ENCODE assay signal across 8 cellular contexts in the genomic region with DNA sequence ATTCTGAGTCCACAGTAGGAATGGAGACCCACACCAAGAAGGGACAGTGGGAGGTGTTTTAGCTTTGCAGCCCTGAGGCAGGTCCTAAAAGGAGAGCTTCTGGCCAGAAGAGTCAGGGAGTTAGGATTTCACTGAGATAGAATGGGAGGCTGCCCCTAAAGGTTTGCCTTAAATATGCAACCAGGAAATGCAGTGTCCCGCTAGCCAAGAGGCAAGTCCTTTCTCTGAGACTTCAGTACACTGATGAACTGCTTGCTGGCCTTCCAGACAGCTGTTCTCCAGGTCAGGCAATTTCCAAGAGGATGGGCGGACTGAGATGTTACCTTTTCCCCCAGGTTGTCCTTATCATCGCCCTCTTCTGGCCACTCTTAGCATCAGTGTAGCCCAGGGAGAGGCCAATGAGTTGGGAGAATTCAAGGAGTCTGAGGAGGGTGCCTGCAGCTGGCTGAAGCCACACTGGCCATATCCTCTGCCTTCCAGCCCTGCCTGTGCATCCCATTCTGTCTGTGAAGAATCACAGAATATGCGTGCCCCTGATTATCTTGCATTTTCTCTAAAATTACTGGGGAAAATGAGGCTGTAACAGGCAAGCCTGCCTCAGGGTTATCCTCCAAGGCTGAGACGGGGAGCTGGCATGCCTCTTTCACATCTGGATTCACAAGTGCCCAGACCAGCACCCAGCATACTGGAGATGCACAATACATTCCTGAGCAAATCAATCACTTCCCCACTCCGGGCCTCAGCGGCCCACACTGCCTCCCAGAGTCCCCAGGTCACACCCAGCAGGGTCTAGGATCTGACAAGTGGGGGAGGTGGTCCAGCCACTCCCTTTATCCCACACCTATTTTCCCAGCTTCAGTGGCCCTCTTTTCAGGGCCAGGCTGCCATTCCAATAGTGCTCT. TPM values are rescaled to one million over a fixed set of nuclear protein-coding genes. Genes with fewer than 3 reads are reported as not detected.
DNase-seq lines count a peak whose midpoint lies in the region; ATAC-seq and TF ChIP-seq lines count a peak whose summit lies in the region.

No MANE protein-coding gene starts in this region.

- no peaks in the 10 kb centered on the region for H3K36me3 ChIP-seq in KMS-11 (ENCODE audit: insufficient read depth)
- H3K36me3 ChIP-seq in hepatocyte (replicated peaks; ENCODE audit: insufficient read depth, low read depth): no peaks in the 10 kb centered on the region

- no peak overlapping the region for H3K9ac ChIP-seq in KMS-11

- H3K4me3 ChIP-seq in KMS-11 (IDR thresholded peaks at IDR 0.05; ENCODE audit: insufficient read depth, low read depth, low read length): no peak overlapping the region
- H3K4me3 ChIP-seq in WI38 (ENCODE audit: low read depth, low read length): no peak overlapping the region
- H3K4me3 ChIP-seq in hepatocyte: no peak overlapping the region

- peaks cover 9% of the 10 kb centered on the region for H3K4me1 ChIP-seq in KMS-11 (ENCODE audit: low read depth, poor library complexity, severe bottlenecking)
- H3K4me1 ChIP-seq in hepatocyte (ENCODE audit: insufficient read depth): peaks cover 8% of the 10 kb centered on the region

- peak; percentile 50 to 51 for DNase-seq in activated T-cell treated with anti-CD3 and anti-CD28 coated beads, Interleukin-2, amount 50 U/mL, for 48 hours
- DNase-seq in activated T-cell treated with anti-CD3 and anti-CD28 coated beads, Interleukin-2, amount 50 U/mL, for 1 hour: no peak
- DNase-seq in hepatocyte (ENCODE audit: low spot score) (peak; percentile 58), MV-4-11 (lab: John Stamatoyannopoulos, UW) (no peak)
- peak; percentile 46 for DNase-seq in stimulated activated CD8-positive, alpha-beta memory T cell treated with anti-CD3 and anti-CD28 coated beads, Interleukin-4, amount 100 ng/mL, for 48 hours

- H3K4me2 ChIP-seq in KMS-11 (no peak overlapping the region), hepatocyte (no peak overlapping the region)

- no peaks in the 10 kb centered on the region for H3K9me2 ChIP-seq in hepatocyte (replicated peaks; ENCODE audit: insufficient read depth)

- H4K20me1 ChIP-seq in KMS-11 (ENCODE audit: insufficient read depth): no peaks in the 10 kb centered on the region
- H4K20me1 ChIP-seq in hepatocyte (ENCODE audit: insufficient read depth, poor library complexity, severe bottlenecking): no peaks in the 10 kb centered on the region

- no peak overlapping the region for H2AFZ ChIP-seq in KMS-11 (ENCODE audit: low read depth)
- H2AFZ ChIP-seq in hepatocyte: no peak overlapping the region

- H3K79me2 ChIP-seq in KMS-11 (ENCODE audit: insufficient read depth, low read depth) (no peaks in the 10 kb centered on the region), hepatocyte (no peaks in the 10 kb centered on the region)

- WGBS in hepatocyte (ENCODE audit: low lambda C conversion rate, missing lambda C conversion rate): 52% methylated on average over 7 of the region's 7 CpGs

- ATAC-seq in HG03442 (IDR thresholded peaks at IDR 0.05; ENCODE audit: unreplicated experiment): no peak

- H3K27ac ChIP-seq in KMS-11: no peak overlapping the region
- H3K27ac ChIP-seq in hepatocyte: no peak overlapping the region

- H3K9me3 ChIP-seq in hepatocyte (ENCODE audit: low read depth): no peaks in the 10 kb centered on the region

- TF ChIP-seq CTCF in KMS-11 (conservative IDR thresholded peaks at IDR 0.05; ENCODE audit: low read depth, low read length) (peak; percentile 71), WI38 (IDR thresholded peaks at IDR 0.05; ENCODE audit: low read depth, low read length) (peak; percentile 35), hepatocyte (IDR thresholded peaks at IDR 0.05; ENCODE audit: poor library complexity) (peak; percentile 57)

- H3K27me3 ChIP-seq in KMS-11 (ENCODE audit: insufficient read depth, low read depth): no peaks in the 10 kb centered on the region
- peaks cover 28% of the 10 kb centered on the region for H3K27me3 ChIP-seq in hepatocyte

RNA-seq across cellular contexts. Expression of gene TLL2, which starts 2.4 kb away (rescaled TPM):
- total RNA-seq in hepatocyte: 0.50 and 0.84 TPM in 2 replicates
- 0.15 and 0.76 TPM in 2 replicates for polyA plus RNA-seq in hepatocyte

Comparison
In these comparisons a context has a peak if more than half of its experiments do, and no peak if none do; other contexts are left out.
1. DNase-seq: peak in activated T-cell treated with anti-CD3 and anti-CD28 coated beads, Interleukin-2, amount 50 U/mL, for 48 hours (2 of 2), hepatocyte (single experiment) and stimulated activated CD8-positive, alpha-beta memory T cell treated with anti-CD3 and anti-CD28 coated beads, Interleukin-4, amount 100 ng/mL, for 48 hours (single experiment); none in activated T-cell treated with anti-CD3 and anti-CD28 coated beads, Interleukin-2, amount 50 U/mL, for 1 hour (single experiment) and MV-4-11 (single experiment).
2. Peak in every context shown above with its lines, with median percentiles within 50 percentile points of each other: CTCF ChIP-seq.